ENCODE assay signal across 6 cellular contexts in the genomic region with DNA sequence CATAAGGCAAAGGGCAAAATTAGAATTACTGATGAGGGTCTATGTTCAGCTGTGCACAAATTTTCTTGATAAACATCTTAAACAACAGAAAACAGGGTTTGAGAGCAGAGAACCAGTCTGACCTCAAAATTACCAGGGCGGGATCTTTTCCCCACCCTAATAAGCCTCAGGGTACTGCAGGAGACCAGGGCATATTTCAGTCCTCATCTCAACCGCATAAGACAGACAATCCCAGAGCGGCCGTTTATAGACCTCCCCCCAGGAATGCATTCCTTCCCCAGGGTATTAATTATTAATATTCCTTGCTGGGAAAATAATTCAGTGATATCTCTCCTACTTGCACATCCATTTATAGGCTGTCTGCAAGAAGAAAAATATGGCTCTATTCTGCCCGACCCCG. TPM values are rescaled to one million over a fixed set of nuclear protein-coding genes. Genes with fewer than 3 reads are reported as not detected.
"Had no signal": no experiment of that assay in that cellular context is flagged by ENCODE, and none has a peak within 500 bp of the region (broad histone marks: within the 10 kb centered on the region; RNA-seq: fewer than 3 reads in every experiment).

No MANE protein-coding gene starts in this region.

RNA-seq across cellular contexts. Expression of a gene that starts 16.6 kb away (rescaled TPM):
- total RNA-seq: OCI-LY7, PC-9, SJCRH30, SJSA1, SK-MEL-5, T-cell had no signal

RNA-seq across cellular contexts. Expression of a gene that starts 45.5 kb away (rescaled TPM):
- total RNA-seq: OCI-LY7, PC-9, SJCRH30, SJSA1 had no signal
